ENCODE assay signal across 8 cellular contexts in genomic region chr3:98900265-98901031, GRCh38. TPM values are rescaled to one million over a fixed set of nuclear protein-coding genes. Genes with fewer than 3 reads are reported as not detected.
DNase-seq lines count a peak whose midpoint lies in the region; ATAC-seq and TF ChIP-seq lines count a peak whose summit lies in the region.

No MANE protein-coding gene starts in this region.

- POLR2A ChIA-PET in activated naive CD8-positive, alpha-beta T cell treated with anti-CD3 and anti-CD28 coated beads, Interleukin-2, amount 10 ng/mL, durations not matched to agents 7 days and 5 days (lab: Charles Lee) = no interaction called here

- CTCF ChIA-PET in activated naive CD4-positive, alpha-beta T cell treated with anti-CD3 and anti-CD28 coated beads, Interleukin-2, amount 10 ng/mL, durations not matched to agents 7 days and 5 days (lab: Charles Lee) = interaction anchor here (0.9 kb wide), 1 partner anchor 11 kb away, joined by 3 read pairs; no protein-coding TSS in a partner anchor

- no peaks in the 10 kb centered on the region for H3K9me3 ChIP-seq in right lobe of liver
- no peaks in the 10 kb centered on the region for H3K9me3 ChIP-seq in upper lobe of right lung

- H3K4me3 Mint-ChIP-seq in activated naive CD4-positive, alpha-beta T cell treated with anti-CD3 and anti-CD28 coated beads, Interleukin-2, amount 10 ng/mL, durations not matched to agents 7 days and 5 days = peak overlapping the region; percentile 79
- peak overlapping the region; percentile 87 for H3K4me3 Mint-ChIP-seq in activated naive CD8-positive, alpha-beta T cell treated with anti-CD3 and anti-CD28 coated beads, Interleukin-2, amount 10 ng/mL, durations not matched to agents 7 days and 5 days

- WGBS in right lobe of liver (ENCODE audit: insufficient coverage, low coverage, low lambda C conversion rate, missing lambda C conversion rate) = 12% methylated on average over 16 of the region's 17 CpGs

- no peaks in the 10 kb centered on the region for H3K9me3 Mint-ChIP-seq in activated naive CD4-positive, alpha-beta T cell treated with anti-CD3 and anti-CD28 coated beads, Interleukin-2, amount 10 ng/mL, durations not matched to agents 7 days and 5 days
- no peaks in the 10 kb centered on the region for H3K9me3 Mint-ChIP-seq in activated naive CD8-positive, alpha-beta T cell treated with anti-CD3 and anti-CD28 coated beads, Interleukin-2, amount 10 ng/mL, durations not matched to agents 7 days and 5 days

- no peaks in the 10 kb centered on the region for H3K36me3 ChIP-seq in right lobe of liver
- H3K36me3 ChIP-seq in upper lobe of right lung = no peaks in the 10 kb centered on the region

- H3K27me3 ChIP-seq in right lobe of liver (no peaks in the 10 kb centered on the region), upper lobe of right lung (no peaks in the 10 kb centered on the region)

- TF ChIP-seq POLR2A in right lobe of liver (IDR thresholded peaks at IDR 0.05) = no peak

- H3K4me3 ChIP-seq in right lobe of liver (peak overlapping the region; percentile 71 to 98 (median 79)), upper lobe of right lung (peak overlapping the region; percentile 69)

- H3K27ac Mint-ChIP-seq in activated naive CD4-positive, alpha-beta T cell treated with anti-CD3 and anti-CD28 coated beads, Interleukin-2, amount 10 ng/mL, durations not matched to agents 7 days and 5 days = no peak overlapping the region
- H3K27ac Mint-ChIP-seq in activated naive CD8-positive, alpha-beta T cell treated with anti-CD3 and anti-CD28 coated beads, Interleukin-2, amount 10 ng/mL, durations not matched to agents 7 days and 5 days = peak overlapping the region; percentile 39

- H3K4me1 ChIP-seq in right lobe of liver = peaks cover 0 to 4% (median 0%) of the 10 kb centered on the region in 4 donors
- peaks cover 11% of the 10 kb centered on the region for H3K4me1 ChIP-seq in upper lobe of right lung

- H3K27ac ChIP-seq in right lobe of liver (no peak overlapping the region), upper lobe of right lung (peak overlapping the region; percentile 85)

- no peak for ATAC-seq in activated naive CD8-positive, alpha-beta T cell treated with anti-CD3 and anti-CD28 coated beads, Interleukin-2, amount 10 ng/mL, durations not matched to agents 7 days and 5 days (ENCODE audit: low read depth)
- no peak for ATAC-seq in right lobe of liver
- no peak for ATAC-seq in upper lobe of right lung
- no peak for ATAC-seq in GM21360 (IDR thresholded peaks at IDR 0.05; ENCODE audit: unreplicated experiment)
- no peak for ATAC-seq in GM21526 (IDR thresholded peaks at IDR 0.05; ENCODE audit: low FRiP score, unreplicated experiment)
- no peak for ATAC-seq in HG02798 (IDR thresholded peaks at IDR 0.05; ENCODE audit: poor library complexity, unreplicated experiment)

- no peaks in the 10 kb centered on the region for H3K36me3 Mint-ChIP-seq in activated naive CD4-positive, alpha-beta T cell treated with anti-CD3 and anti-CD28 coated beads, Interleukin-2, amount 10 ng/mL, durations not matched to agents 7 days and 5 days
- H3K36me3 Mint-ChIP-seq in activated naive CD8-positive, alpha-beta T cell treated with anti-CD3 and anti-CD28 coated beads, Interleukin-2, amount 10 ng/mL, durations not matched to agents 7 days and 5 days = no peaks in the 10 kb centered on the region

- intact Hi-C loops in right lobe of liver (cut with DNase I) (no loop called here), upper lobe of right lung (cut with DNase I) (no loop called here)

- DNase-seq in activated naive CD4-positive, alpha-beta T cell treated with anti-CD3 and anti-CD28 coated beads, Interleukin-2, amount 10 ng/mL, durations not matched to agents 7 days and 5 days = no peak
- DNase-seq in activated naive CD4-positive, alpha-beta T cell treated with Interleukin-2 at 50 U/mL for 16 hours = no peak
- no peak for DNase-seq in activated naive CD8-positive, alpha-beta T cell treated with anti-CD3 and anti-CD28 coated beads, Interleukin-2, amount 10 ng/mL, durations not matched to agents 7 days and 5 days
- DNase-seq in right lobe of liver (no peak), upper lobe of right lung (no peak)

- peaks cover 15% of the 10 kb centered on the region for H3K4me1 Mint-ChIP-seq in activated naive CD4-positive, alpha-beta T cell treated with anti-CD3 and anti-CD28 coated beads, Interleukin-2, amount 10 ng/mL, durations not matched to agents 7 days and 5 days
- H3K4me1 Mint-ChIP-seq in activated naive CD8-positive, alpha-beta T cell treated with anti-CD3 and anti-CD28 coated beads, Interleukin-2, amount 10 ng/mL, durations not matched to agents 7 days and 5 days = peaks cover 9% of the 10 kb centered on the region

- TF ChIP-seq CTCF in right lobe of liver (IDR thresholded peaks at IDR 0.05) (no peak), upper lobe of right lung (IDR thresholded peaks at IDR 0.05) (no peak)

- H3K27me3 Mint-ChIP-seq in activated naive CD4-positive, alpha-beta T cell treated with anti-CD3 and anti-CD28 coated beads, Interleukin-2, amount 10 ng/mL, durations not matched to agents 7 days and 5 days = peaks cover 25% of the 10 kb centered on the region
- H3K27me3 Mint-ChIP-seq in activated naive CD8-positive, alpha-beta T cell treated with anti-CD3 and anti-CD28 coated beads, Interleukin-2, amount 10 ng/mL, durations not matched to agents 7 days and 5 days = peaks cover 26% of the 10 kb centered on the region

RNA-seq across cellular contexts. Expression of gene DCBLD2, which starts 1.0 kb away (rescaled TPM):
- total RNA-seq in activated naive CD8-positive, alpha-beta T cell treated with anti-CD3 and anti-CD28 coated beads, Interleukin-2, amount 10 ng/mL, durations not matched to agents 7 days and 5 days = 1 to 10 TPM in 1 of 2 experiments, under 1 TPM in 1; 0.82 to 1.2 TPM
- total RNA-seq in right lobe of liver = 10 to 100 TPM in 4 of 6 experiments, 1 to 10 TPM in 2; 8.1 to 11.3 (median 10.6) TPM
- 35.8 TPM for total RNA-seq in upper lobe of right lung

Comparison
In these comparisons a context has a peak if more than half of its experiments do, and no peak if none do; other contexts are left out.
1. RNA of gene DCBLD2, which starts 1.0 kb away (total RNA-seq): 35.8 TPM in upper lobe of right lung (single experiment) and 8.1 to 11.3 TPM in right lobe of liver; 0.82 to 1.2 TPM in activated naive CD8-positive, alpha-beta T cell treated with anti-CD3 and anti-CD28 coated beads, Interleukin-2, amount 10 ng/mL, durations not matched to agents 7 days and 5 days; every median in the first group is over 4 times any median in the second.